1 cellular context compared by ENCODE assay signal in the genomic region with DNA sequence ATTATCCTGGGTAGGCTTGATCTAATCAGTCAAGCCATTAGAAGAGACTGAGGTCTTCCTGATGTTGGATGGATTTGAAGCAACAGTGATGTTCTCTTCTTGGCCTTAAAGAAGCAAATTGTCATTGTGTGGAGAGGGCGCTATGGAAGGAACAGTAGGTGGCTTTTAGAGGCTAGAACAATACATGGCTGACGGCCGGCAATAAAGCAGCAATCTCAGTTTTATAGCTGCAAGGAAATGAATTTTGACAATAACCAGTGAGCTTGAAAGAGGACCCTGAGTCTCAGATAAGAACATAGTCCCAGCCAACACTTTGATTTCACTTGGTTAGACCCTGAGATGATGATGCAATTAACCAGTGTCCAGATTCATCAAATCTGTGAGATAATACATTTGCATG.
TF ChIP-seq lines count a peak whose summit lies in the region.

No MANE protein-coding gene starts in this region.

TF ChIP-seq in IMR-90, 13 proteins besides CTCF, POLR2A, EP300 and RAD21 (continued from another document):
- no peak for TF ChIP-seq ELK1 (IDR thresholded peaks at IDR 0.05; ENCODE audit: borderline replicate concordance, low read depth, low read length)
- TF ChIP-seq NFE2L2 (IDR thresholded peaks at IDR 0.05; ENCODE audit: low read depth, low read length): no peak
- TF ChIP-seq MAFK (IDR thresholded peaks at IDR 0.05; ENCODE audit: low read depth, low read length): no peak
- TF ChIP-seq SMC3 (IDR thresholded peaks at IDR 0.05; ENCODE audit: low read depth, low read length): no peak
